In genomic region chr20:61539706-61540360, GRCh38 we compare ENCODE assay signal across 35 cellular contexts.
"Had no signal": no experiment of that assay in that cellular context is flagged by ENCODE, and none has a peak within 500 bp of the region (broad histone marks: within the 10 kb centered on the region; RNA-seq: fewer than 3 reads in every experiment).

No MANE protein-coding gene starts in this region.

- H3K4me1 ChIP-seq: adrenal gland, ascending aorta had no signal

- H3K36me3 ChIP-seq: adrenal gland, ascending aorta, cardiac muscle cell had no signal

- H3K27ac Mint-ChIP-seq: activated B cell treated with CpG ODN at 0.5 μM for 24 hours; activated CD4-positive, alpha-beta memory T cell treated with anti-CD3 and anti-CD28 coated beads for 36 hours; activated CD4-positive, alpha-beta T cell treated with anti-CD3 and anti-CD28 coated beads, Interleukin-2, amount 10 ng/mL, durations not matched to agents 24 days and 14 days; activated CD8-positive, alpha-beta T cell treated with anti-CD3 and anti-CD28 coated beads for 36 hours; activated naive CD4-positive, alpha-beta T cell treated with anti-CD3 and anti-CD28 coated beads for 36 hours; activated naive CD4-positive, alpha-beta T cell treated with anti-CD3 and anti-CD28 coated beads, Interleukin-2, amount 50 U/mL, for 72 hours; activated naive CD8-positive, alpha-beta T cell treated with anti-CD3 and anti-CD28 coated beads for 36 hours; activated T-cell treated with anti-CD3 and anti-CD28 coated beads, Interleukin-2, amount 50 U/mL, for 24 hours; activated T-helper 2 cell treated with anti-CD3 and anti-CD28 coated beads, Interferon-gamma antibody, Interleukin-2, Interleukin-4, amounts not matched to agents 10 μg/mL and 5 μg/mL and 100 μg/mL, durations not matched to agents 14 hours and 24 hours and 36 hours; brain; T-helper 1 cell treated with Interleukin-12 subunit alpha and Interleukin-12 subunit beta and Interleukin-4 antibody, amounts not matched to agents 30 μg/mL and 1 μg/mL, for 36 hours; T-helper 2 cell treated with Interferon-gamma antibody and Interleukin-4, amounts not matched to agents 5 μg/mL and 100 μg/mL, for 36 hours had no signal

- H3K27me3 Mint-ChIP-seq: activated B cell treated with CpG ODN at 0.5 μM for 24 hours; activated CD4-positive, alpha-beta memory T cell treated with anti-CD3 and anti-CD28 coated beads for 36 hours; activated CD4-positive, alpha-beta T cell treated with anti-CD3 and anti-CD28 coated beads, Interleukin-2, amount 10 ng/mL, durations not matched to agents 24 days and 14 days; activated CD8-positive, alpha-beta T cell treated with anti-CD3 and anti-CD28 coated beads for 36 hours; activated naive CD8-positive, alpha-beta T cell treated with anti-CD3 and anti-CD28 coated beads for 36 hours; activated T-cell treated with anti-CD3 and anti-CD28 coated beads, Interleukin-2, amount 50 U/mL, for 24 hours; brain; central memory CD8-positive, alpha-beta T cell had no signal

- H3K36me3 Mint-ChIP-seq: activated CD4-positive, alpha-beta memory T cell treated with anti-CD3 and anti-CD28 coated beads for 36 hours; activated naive CD4-positive, alpha-beta T cell treated with anti-CD3 and anti-CD28 coated beads, Interleukin-2, amount 50 U/mL, for 72 hours; activated naive CD8-positive, alpha-beta T cell treated with anti-CD3 and anti-CD28 coated beads for 36 hours had no signal

- H3K4me1 Mint-ChIP-seq: activated B cell treated with CpG ODN at 0.5 μM for 24 hours; activated CD4-positive, alpha-beta T cell treated with anti-CD3 and anti-CD28 coated beads, Interleukin-2, amount 10 ng/mL, durations not matched to agents 24 days and 14 days; activated naive CD8-positive, alpha-beta T cell treated with anti-CD3 and anti-CD28 coated beads for 36 hours; central memory CD8-positive, alpha-beta T cell had no signal

- H3K4me3 Mint-ChIP-seq: activated B cell treated with CpG ODN at 0.5 μM for 24 hours; activated CD4-positive, alpha-beta memory T cell treated with anti-CD3 and anti-CD28 coated beads for 36 hours; activated CD4-positive, alpha-beta T cell treated with anti-CD3 and anti-CD28 coated beads, Interleukin-2, amount 10 ng/mL, durations not matched to agents 24 days and 14 days; activated CD8-positive, alpha-beta T cell treated with anti-CD3 and anti-CD28 coated beads for 36 hours; activated naive CD4-positive, alpha-beta T cell treated with anti-CD3 and anti-CD28 coated beads for 36 hours; activated naive CD8-positive, alpha-beta T cell treated with anti-CD3 and anti-CD28 coated beads for 36 hours; activated T-cell treated with anti-CD3 and anti-CD28 coated beads, Interleukin-2, amount 50 U/mL, for 24 hours; brain; central memory CD8-positive, alpha-beta T cell; T-helper 1 cell treated with Interleukin-12 subunit alpha and Interleukin-12 subunit beta and Interleukin-4 antibody, amounts not matched to agents 30 μg/mL and 1 μg/mL, for 36 hours; T-helper 2 cell treated with Interferon-gamma antibody and Interleukin-4, amounts not matched to agents 5 μg/mL and 100 μg/mL, for 36 hours had no signal

- ATAC-seq: activated CD8-positive, alpha-beta T cell treated with anti-CD3 and anti-CD28 coated beads for 36 hours; activated naive CD4-positive, alpha-beta T cell treated with anti-CD3 and anti-CD28 coated beads, Interleukin-2, amount 50 U/mL, for 72 hours had no signal

- FAIRE-seq: bronchial epithelial cell, TTC549 had no signal

- H3K4me3 ChIP-seq: adrenal gland, ascending aorta, cardiac muscle cell had no signal

- H3K27me3 ChIP-seq: adrenal gland, ascending aorta, cardiac muscle cell had no signal

- H3K9me3 ChIP-seq: adrenal gland, ascending aorta had no signal

- H3K9me3 Mint-ChIP-seq: activated CD4-positive, alpha-beta memory T cell treated with anti-CD3 and anti-CD28 coated beads for 36 hours; activated CD4-positive, alpha-beta T cell treated with anti-CD3 and anti-CD28 coated beads, Interleukin-2, amount 10 ng/mL, durations not matched to agents 24 days and 14 days; activated CD8-positive, alpha-beta T cell treated with anti-CD3 and anti-CD28 coated beads for 36 hours; activated naive CD4-positive, alpha-beta T cell treated with anti-CD3 and anti-CD28 coated beads for 36 hours; activated naive CD4-positive, alpha-beta T cell treated with anti-CD3 and anti-CD28 coated beads, Interleukin-2, amount 50 U/mL, for 72 hours; activated naive CD8-positive, alpha-beta T cell treated with anti-CD3 and anti-CD28 coated beads for 36 hours; activated T-cell treated with anti-CD3 and anti-CD28 coated beads, Interleukin-2, amount 50 U/mL, for 24 hours; activated T-helper 2 cell treated with anti-CD3 and anti-CD28 coated beads, Interferon-gamma antibody, Interleukin-2, Interleukin-4, amounts not matched to agents 10 μg/mL and 5 μg/mL and 100 μg/mL, durations not matched to agents 14 hours and 24 hours and 36 hours; central memory CD8-positive, alpha-beta T cell; T-helper 1 cell treated with Interleukin-12 subunit alpha and Interleukin-12 subunit beta and Interleukin-4 antibody, amounts not matched to agents 30 μg/mL and 1 μg/mL, for 36 hours; T-helper 2 cell treated with Interferon-gamma antibody and Interleukin-4, amounts not matched to agents 5 μg/mL and 100 μg/mL, for 36 hours had no signal

- DNase-seq: activated B cell treated with CpG ODN at 0.5 μM for 24 hours; activated CD4-positive, alpha-beta memory T cell treated with anti-CD3 and anti-CD28 coated beads for 36 hours; activated CD4-positive, alpha-beta T cell treated with anti-CD3 and anti-CD28 coated beads for 4 hours; activated CD4-positive, alpha-beta T cell treated with anti-CD3 and anti-CD28 coated beads, Interleukin-2, amount 10 ng/mL, durations not matched to agents 24 days and 14 days; activated CD4-positive, alpha-beta T cell treated with anti-CD3 and anti-CD28 coated beads, Interleukin-2, amount 50 U/mL, for 1 hour; activated CD4-positive, alpha-beta T cell treated with anti-CD3 and anti-CD28 coated beads, Interleukin-2, amount 50 U/mL, for 4 hours; activated CD4-positive, CD25-positive, alpha-beta regulatory T cell treated with anti-CD3 and anti-CD28 coated beads, Interleukin-2, amount 50 U/mL, for 72 hours; activated CD8-positive, alpha-beta memory T cell treated with anti-CD3 and anti-CD28 coated beads, Interleukin-2, amount 50 U/mL, for 4 hours; activated CD8-positive, alpha-beta T cell treated with anti-CD3 and anti-CD28 coated beads for 36 hours; activated effector memory CD4-positive, alpha-beta T cell treated with Interleukin-2 at 50 U/mL for 16 hours; activated gamma-delta T cell; activated naive CD4-positive, alpha-beta T cell; activated naive CD4-positive, alpha-beta T cell treated with anti-CD3 and anti-CD28 coated beads for 36 hours; activated naive CD4-positive, alpha-beta T cell treated with anti-CD3 and anti-CD28 coated beads, Interleukin-2, amount 50 U/mL, for 16 hours; activated naive CD8-positive, alpha-beta T cell treated with anti-CD3 and anti-CD28 coated beads for 36 hours; activated T-cell treated with anti-CD3 and anti-CD28 coated beads, Interleukin-2, amount 50 U/mL, for 24 hours; activated T-cell treated with anti-CD3 and anti-CD28 coated beads, Interleukin-2, amount 50 U/mL, for 48 hours; adrenal gland; amniotic stem cell; caudate nucleus; cerebellar nuclear complex; T-helper 1 cell; T-helper 2 cell; T-helper 9 cell had no signal

- H3K27ac ChIP-seq: adrenal gland, ascending aorta, cardiac muscle cell, VCaP had no signal
